17 cellular contexts compared by ENCODE assay signal in genomic region chr11:115069599-115069998, GRCh38.
"Had no signal": no experiment of that assay in that cellular context is flagged by ENCODE, and none has a peak within 500 bp of the region (broad histone marks: within the 10 kb centered on the region; RNA-seq: fewer than 3 reads in every experiment).

No MANE protein-coding gene starts in this region.

- DNase-seq: hippocampal formation, immature natural killer cell, islet precursor cell, kidney, kidney glomerular epithelial cell, left cardiac atrium, left colon, left lung, left ventricle myocardium inferior, left ventricle myocardium superior, lower lobe of right lung, mammary epithelial cell, mesenchymal stem cell, mesendoderm, midbrain, mucosa of descending colon, naive B cell had no signal
